Comparison of ENCODE assay signal across 8 cellular contexts in the genomic region with DNA sequence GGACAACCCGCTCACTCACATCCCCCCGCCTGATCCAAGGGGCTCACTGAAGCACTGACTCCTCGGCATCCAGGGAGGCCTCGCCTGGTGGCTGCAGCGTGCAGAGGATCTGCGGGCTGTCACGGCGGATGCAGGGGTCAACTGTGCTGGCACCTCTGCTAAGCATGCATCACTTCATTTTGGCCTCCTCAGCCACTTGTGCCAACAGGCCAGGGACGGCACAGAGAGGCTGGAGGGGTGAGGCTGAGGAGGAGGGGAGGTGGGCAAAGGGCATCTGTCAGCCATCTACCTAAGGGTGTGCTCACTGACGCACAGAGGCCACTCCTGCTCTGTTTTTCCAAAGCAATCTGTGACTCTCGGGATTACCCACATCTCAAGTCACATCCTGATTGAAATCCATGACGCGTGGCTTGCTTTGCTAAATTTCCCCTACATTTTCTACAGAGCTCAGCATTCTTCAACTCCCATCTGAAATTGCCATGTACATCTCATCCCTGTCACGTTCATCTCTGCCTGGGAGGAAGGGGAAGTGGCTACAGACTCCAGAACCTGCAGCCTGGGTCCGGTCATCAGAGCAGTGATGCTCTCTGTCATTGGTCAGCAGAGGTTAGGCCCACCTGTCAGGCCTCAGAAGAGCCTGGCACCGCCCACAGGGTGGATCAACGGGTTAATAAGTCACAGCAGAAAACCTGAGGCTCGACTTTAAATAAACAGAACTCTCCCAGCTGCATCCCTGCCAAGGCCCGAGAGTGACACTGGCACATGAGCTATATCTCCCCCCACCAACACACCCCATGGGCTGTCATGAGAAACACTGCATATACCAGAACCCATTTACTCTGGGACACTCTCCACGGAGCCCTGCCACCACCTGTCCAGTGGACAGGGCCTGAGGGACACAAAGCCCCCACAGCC. TPM values are rescaled to one million over a fixed set of nuclear protein-coding genes. Genes with fewer than 3 reads are reported as not detected.
A peak's percentile ranks its signal among the peaks of the same experiment; 100 is the strongest.
DNase-seq lines count a peak whose midpoint lies in the region; ATAC-seq, FAIRE-seq and TF ChIP-seq lines count a peak whose summit lies in the region.

No MANE protein-coding gene starts in this region.

- intact Hi-C loops in CD4-positive, alpha-beta T cell (cut with DNase I, micrococcal nuclease): no loop called here
- intact Hi-C loops in K562 (cut with micrococcal nuclease): no loop called here

- peak overlapping the region in 1 of 2 experiments; percentile 77; a peak in 2 of 4 replicates for H3K9ac ChIP-seq in K562 (ENCODE audit: insufficient read depth in 1 of 2, low read depth in 2 of 2, low read length in 2 of 2)

- no peaks in the 10 kb centered on the region for H3K36me3 Mint-ChIP-seq in CD4-positive, alpha-beta T cell (ENCODE audit: low read depth)

- no peak overlapping the region for H2AFZ ChIP-seq in K562 (ENCODE audit: low read depth, low read length)

- BruUV-seq in K562 (replicated peaks; lab: Mats Ljungman, UMichigan): no TSS peak

- TF ChIP-seq CTCF in CD4-positive, alpha-beta T cell (IDR thresholded peaks at IDR 0.05): no peak
- TF ChIP-seq CTCF in HEK293 (tag by site-specific recombination; IDR thresholded peaks at IDR 0.05): no peak
- TF ChIP-seq CTCF in K562 (IDR thresholded peaks at IDR 0.05 in 2 of 3, conservative IDR thresholded peaks at IDR 0.05 in 1 of 3; ENCODE audit: insufficient read depth in 2 of 3, low read depth in 1 of 3, low read length in 3 of 3): no peak
- no peak for TF ChIP-seq CTCF in GM13977 (IDR thresholded peaks at IDR 0.05; ENCODE audit: extremely low read depth, insufficient read depth, missing control alignments)

- no peaks in the 10 kb centered on the region for H3K9me3 Mint-ChIP-seq in CD4-positive, alpha-beta T cell

- no peak for TF ChIP-seq EP300 in K562 (IDR thresholded peaks at IDR 0.05; ENCODE audit: low read length)

- peaks cover 82% of the 10 kb centered on the region for H3K4me1 Mint-ChIP-seq in CD4-positive, alpha-beta T cell (ENCODE audit: low read depth)

- peaks cover 98% of the 10 kb centered on the region for H3K79me2 ChIP-seq in K562 (ENCODE audit: control insufficient read depth, insufficient read depth, low read length)

- no peak for DNase-seq in CD4-positive, alpha-beta T cell
- no peak for DNase-seq in K562 (ENCODE audit: extremely low read depth in 1 of 4, low spot score in 3 of 4)
- no peak for DNase-seq in GM13977 (ENCODE audit: low spot score)
- no peak for DNase-seq in activated CD4-positive, alpha-beta T cell treated with anti-CD3 and anti-CD28 coated beads for 48 hours

- peak overlapping the region; percentile 89 for H3K27ac Mint-ChIP-seq in CD4-positive, alpha-beta T cell

- no peak overlapping the region for H3K4me2 ChIP-seq in K562 (ENCODE audit: insufficient read depth, low read length)

- 73% methylated on average over 20 of the region's 20 CpGs for WGBS in K562 (ENCODE audit: insufficient coverage, low coverage, missing lambda C conversion rate)

- no peaks in the 10 kb centered on the region; the same call in none of the 2 replicates for H3K4me1 ChIP-seq in HEK293 (ENCODE audit: control insufficient read depth, insufficient read depth, low read length)
- peaks cover 22 to 66% of the 10 kb centered on the region in 2 experiments for H3K4me1 ChIP-seq in K562 (replicated peaks in 1 of 2; ENCODE audit: control insufficient read depth in 2 of 2, insufficient read depth in 2 of 2, low read length in 2 of 2)
- peaks cover 62 to 92% of the 10 kb centered on the region in 2 donors for H3K4me1 ChIP-seq in muscle layer of duodenum (ENCODE audit: control insufficient read depth in 1 of 2, insufficient read depth in 2 of 2, low read length in 2 of 2)

- no peak overlapping the region for H3K4me3 Mint-ChIP-seq in CD4-positive, alpha-beta T cell

- H3K4me3 ChIP-seq in HEK293 (ENCODE audit: low read depth, low read length) (no peak overlapping the region), K562 (no peak overlapping the region), muscle layer of duodenum (ENCODE audit: low read depth in 1 of 2, low read length in 2 of 2) (no peak overlapping the region)

- CTCF ChIA-PET in CD4-positive, alpha-beta T cell (lab: Charles Lee): interaction anchor here (1.1 to 3.6 kb wide), 2 partner anchors 15 to 42 kb away, joined by 3 to 10 read pairs; no protein-coding TSS in a partner anchor
- CTCF ChIA-PET in HEK293 (lab: Yijun Ruan, JAX) (interaction anchor here (1.2 to 2.1 kb wide), 3 partner anchors 17 to 53 kb away, joined by 3 to 6 read pairs (median 4); no protein-coding TSS in a partner anchor), K562 (lab: Yijun Ruan, JAX; ENCODE audit: low intra/inter-chr PET ratio) (no interaction called here)

- H3K9me3 ChIP-seq in CD4-positive, alpha-beta T cell (ENCODE audit: control insufficient read depth, low read length): no peaks in the 10 kb centered on the region
- H3K9me3 ChIP-seq in HEK293 (ENCODE audit: control insufficient read depth, insufficient read depth, low read depth, low read length) (no peaks in the 10 kb centered on the region), K562 (replicated peaks; ENCODE audit: control insufficient read depth, insufficient read depth, low read depth, low read length) (no peaks in the 10 kb centered on the region), muscle layer of duodenum (ENCODE audit: control insufficient read depth in 1 of 2, low read length in 2 of 2) (no peaks in the 10 kb centered on the region)

- no peak for ATAC-seq in CD4-positive, alpha-beta T cell (ENCODE audit: poor library complexity)
- ATAC-seq in K562 (no peak), GM19324 (IDR thresholded peaks at IDR 0.05; ENCODE audit: low FRiP score, unreplicated experiment) (no peak), HG02885 (IDR thresholded peaks at IDR 0.05; ENCODE audit: poor library complexity, unreplicated experiment) (no peak)

- peaks cover 94% of the 10 kb centered on the region for H4K20me1 ChIP-seq in K562 (replicated peaks; ENCODE audit: control insufficient read depth, insufficient read depth, low read length)

- no peak for TF ChIP-seq POLR2A in K562 (conservative IDR thresholded peaks at IDR 0.05)

- TF ChIP-seq RAD21 in K562 (CRISPR knock-in tag; conservative IDR thresholded peaks at IDR 0.05 in 1 of 2, IDR thresholded peaks at IDR 0.05 in 1 of 2): no peak

- POLR2A ChIA-PET in CD4-positive, alpha-beta T cell (lab: Charles Lee): interaction anchor here (2.2 to 4.2 kb wide), 2 partner anchors 8 to 17 kb away, joined by 7 to 29 read pairs; a partner anchor contains a TSS
- POLR2A ChIA-PET in HEK293 (lab: Yijun Ruan, JAX): interaction anchor here (1.3 kb wide), 1 partner anchor 16 kb away, joined by 3 read pairs; no protein-coding TSS in a partner anchor
- POLR2A ChIA-PET in K562 (lab: Yijun Ruan, JAX): interaction anchor here (0.7 to 9.2 kb wide), 3 partner anchors 12 to 333 kb away, joined by 3 to 84 read pairs (median 13); a partner anchor contains a TSS

- no peaks in the 10 kb centered on the region for H3K27me3 ChIP-seq in CD4-positive, alpha-beta T cell (ENCODE audit: control insufficient read depth, insufficient read depth, low read length)
- H3K27me3 ChIP-seq in K562 (ENCODE audit: control insufficient read depth in 2 of 2, insufficient read depth in 2 of 2, low read length in 2 of 2): no peaks in the 10 kb centered on the region
- H3K27me3 ChIP-seq in muscle layer of duodenum (ENCODE audit: low read depth, low read length): no peaks in the 10 kb centered on the region

- FAIRE-seq in K562 (lab: Jason Lieb, UNC): peak; percentile 54

- H3K27me3 Mint-ChIP-seq in CD4-positive, alpha-beta T cell: no peaks in the 10 kb centered on the region

- H3K9me1 ChIP-seq in K562 (ENCODE audit: control insufficient read depth, insufficient read depth, low read length): peaks cover 30% of the 10 kb centered on the region

- no peak overlapping the region for H3K27ac ChIP-seq in CD4-positive, alpha-beta T cell (ENCODE audit: low read depth, low read length)
- H3K27ac ChIP-seq in HEK293 (ENCODE audit: extremely low read depth, low read depth, low read length): no peak overlapping the region
- no peak overlapping the region for H3K27ac ChIP-seq in K562 (ENCODE audit: extremely low read depth, low read depth, low read length)
- peak overlapping the region; percentile 73 for H3K27ac ChIP-seq in muscle layer of duodenum (ENCODE audit: low read length)

- in situ Hi-C loops in K562 (cut with MboI) (no loop called here), GM13977 (cut with MboI; ENCODE audit: low pct_unique_long_range_greater_than_20kb, low sequenced_read_pairs, unreplicated experiment) (no loop called here)

- no peaks in the 10 kb centered on the region for H3K36me3 ChIP-seq in HEK293 (ENCODE audit: control insufficient read depth in 2 of 2, insufficient read depth in 1 of 2, low read length in 2 of 2)
- peaks cover 13% of the 10 kb centered on the region; the same call in 2 of the 3 replicates for H3K36me3 ChIP-seq in K562 (ENCODE audit: control insufficient read depth, insufficient read depth, low read length)
- no peaks in the 10 kb centered on the region for H3K36me3 ChIP-seq in muscle layer of duodenum (ENCODE audit: control insufficient read depth in 1 of 2, insufficient read depth in 2 of 2, low read length in 2 of 2)

RNA-seq across cellular contexts. Expression of a gene that starts 17.6 kb away (rescaled TPM):
- total RNA-seq in CD4-positive, alpha-beta T cell: 10 to 100 TPM; 46.2 to 46.8 TPM
- 26.9 and 68.3 TPM in 2 replicates for total RNA-seq in K562 (2011; cell fraction: chromatin; rRNA removed; ENCODE audit: low replicate concordance)
- total RNA-seq in K562 (2011; cell fraction: nucleolus; rRNA removed): 36.6 and 44.4 TPM in 2 replicates
- total RNA-seq in K562 (2011; cell fraction: nucleoplasm; rRNA removed): 26.0 and 26.8 TPM in 2 replicates
- total RNA-seq in K562 (2014; rRNA removed): 12.9 and 16.3 TPM in 2 replicates
- 2.8 and 3.2 TPM in 2 replicates for total RNA-seq in K562 (2014; rRNA removed; fragmentation: Illumina TruSeq; extraction: Trizol)
- 5.4 and 6.0 TPM in 2 replicates for total RNA-seq in K562 (2015; rRNA removed; fragmentation: Illumina TruSeq; extraction: Trizol)
- total RNA-seq in K562 (2021): 22.1 and 22.5 TPM in 2 replicates
- polyA plus RNA-seq in K562 (2011; rRNA removed): 4.0 and 9.2 TPM in 2 replicates
- 4.9 and 11.1 TPM in 2 replicates for polyA plus RNA-seq in K562 (2011; cell fraction: cytosol; rRNA removed)
- polyA plus RNA-seq in K562 (2011; cell fraction: nucleus; rRNA removed): 14.6 and 22.8 TPM in 2 replicates
- polyA plus RNA-seq in K562 (2012): 12.3 and 14.0 TPM in 2 replicates
- 4.1 and 9.6 TPM in 2 replicates for polyA plus RNA-seq in K562 (2014; fragmentation: Illumina TruSeq; extraction: Trizol)
- polyA plus RNA-seq in K562 (2014; fragmentation: Nextera tagmentation; extraction: Ambion mirVana): under 1 TPM; 0.24 to 0.45 TPM
- polyA plus RNA-seq in K562 (2014; rRNA removed): 9.0 and 13.2 TPM in 2 replicates
- polyA minus RNA-seq in K562 (2011; rRNA and poly(A)+ RNA removed): 2.8 and 4.1 TPM in 2 replicates
- 7.6 and 14.9 TPM in 2 replicates for polyA minus RNA-seq in K562 (2011; cell fraction: cytosol; rRNA and poly(A)+ RNA removed)
- 7.0 and 10.7 TPM in 2 replicates for polyA minus RNA-seq in K562 (2011; cell fraction: nucleus; rRNA and poly(A)+ RNA removed)

RNA-seq across cellular contexts. Expression of a gene that starts 39.1 kb away (rescaled TPM):
- total RNA-seq in CD4-positive, alpha-beta T cell: 100 to 1,000 TPM; 147 to 152 TPM
- total RNA-seq in K562 (2011; cell fraction: chromatin; rRNA removed; ENCODE audit: low replicate concordance): 26.1 and 86.1 TPM in 2 replicates
- 93.6 and 114 TPM in 2 replicates for total RNA-seq in K562 (2011; cell fraction: nucleolus; rRNA removed)
- total RNA-seq in K562 (2011; cell fraction: nucleoplasm; rRNA removed): 59.8 and 63.9 TPM in 2 replicates
- 234 and 260 TPM in 2 replicates for total RNA-seq in K562 (2014; rRNA removed)
- 16.0 and 21.8 TPM in 2 replicates for total RNA-seq in K562 (2014; rRNA removed; fragmentation: Illumina TruSeq; extraction: Trizol)
- 104 and 106 TPM in 2 replicates for total RNA-seq in K562 (2015; rRNA removed; fragmentation: Illumina TruSeq; extraction: Trizol)
- total RNA-seq in K562 (2021): 228 and 236 TPM in 2 replicates
- 116 and 176 TPM in 2 replicates for polyA plus RNA-seq in K562 (2011; rRNA removed)
- 199 and 396 TPM in 2 replicates for polyA plus RNA-seq in K562 (2011; cell fraction: cytosol; rRNA removed)
- 128 and 178 TPM in 2 replicates for polyA plus RNA-seq in K562 (2011; cell fraction: nucleus; rRNA removed)
- polyA plus RNA-seq in K562 (2012): 173 and 302 TPM in 2 replicates
- 62.5 and 201 TPM in 2 replicates for polyA plus RNA-seq in K562 (2014; fragmentation: Illumina TruSeq; extraction: Trizol)
- 1 to 10 TPM in 1 of 2 experiments, under 1 TPM in 1; 0.46 to 1.0 TPM for polyA plus RNA-seq in K562 (2014; fragmentation: Nextera tagmentation; extraction: Ambion mirVana)
- 168 and 203 TPM in 2 replicates for polyA plus RNA-seq in K562 (2014; rRNA removed)
- polyA minus RNA-seq in K562 (2011; rRNA and poly(A)+ RNA removed): 28.0 and 49.7 TPM in 2 replicates
- polyA minus RNA-seq in K562 (2011; cell fraction: cytosol; rRNA and poly(A)+ RNA removed): 138 and 159 TPM in 2 replicates
- 35.5 and 49.0 TPM in 2 replicates for polyA minus RNA-seq in K562 (2011; cell fraction: nucleus; rRNA and poly(A)+ RNA removed)

RNA-seq across cellular contexts. Expression of a gene that starts 53.4 kb away (rescaled TPM):
- 10 to 100 TPM; 64.2 to 66.9 TPM for total RNA-seq in CD4-positive, alpha-beta T cell
- total RNA-seq in K562 (2011; cell fraction: chromatin; rRNA removed; ENCODE audit: low replicate concordance): 91.9 and 173 TPM in 2 replicates
- 110 and 120 TPM in 2 replicates for total RNA-seq in K562 (2011; cell fraction: nucleolus; rRNA removed)
- total RNA-seq in K562 (2011; cell fraction: nucleoplasm; rRNA removed): 109 and 127 TPM in 2 replicates
- total RNA-seq in K562 (2014; rRNA removed): 133 and 147 TPM in 2 replicates
- 48.7 and 66.2 TPM in 2 replicates for total RNA-seq in K562 (2014; rRNA removed; fragmentation: Illumina TruSeq; extraction: Trizol)
- 80.5 and 83.3 TPM in 2 replicates for total RNA-seq in K562 (2015; rRNA removed; fragmentation: Illumina TruSeq; extraction: Trizol)
- 114 and 118 TPM in 2 replicates for total RNA-seq in K562 (2021)
- 159 and 217 TPM in 2 replicates for polyA plus RNA-seq in K562 (2011; rRNA removed)
- polyA plus RNA-seq in K562 (2011; cell fraction: cytosol; rRNA removed): 242 and 309 TPM in 2 replicates
- 149 and 198 TPM in 2 replicates for polyA plus RNA-seq in K562 (2011; cell fraction: nucleus; rRNA removed)
- 146 and 182 TPM in 2 replicates for polyA plus RNA-seq in K562 (2012)
- 191 and 210 TPM in 2 replicates for polyA plus RNA-seq in K562 (2014; fragmentation: Illumina TruSeq; extraction: Trizol)
- polyA plus RNA-seq in K562 (2014; fragmentation: Nextera tagmentation; extraction: Ambion mirVana): 10 to 100 TPM; 21.9 to 41.3 TPM
- polyA plus RNA-seq in K562 (2014; rRNA removed): 153 and 177 TPM in 2 replicates
- 64.2 and 93.8 TPM in 2 replicates for polyA minus RNA-seq in K562 (2011; rRNA and poly(A)+ RNA removed)
- polyA minus RNA-seq in K562 (2011; cell fraction: cytosol; rRNA and poly(A)+ RNA removed): 88.9 and 91.1 TPM in 2 replicates
- 27.5 and 34.8 TPM in 2 replicates for polyA minus RNA-seq in K562 (2011; cell fraction: nucleus; rRNA and poly(A)+ RNA removed)
